Comparison of ENCODE assay signal across 13 cellular contexts in the genomic region with DNA sequence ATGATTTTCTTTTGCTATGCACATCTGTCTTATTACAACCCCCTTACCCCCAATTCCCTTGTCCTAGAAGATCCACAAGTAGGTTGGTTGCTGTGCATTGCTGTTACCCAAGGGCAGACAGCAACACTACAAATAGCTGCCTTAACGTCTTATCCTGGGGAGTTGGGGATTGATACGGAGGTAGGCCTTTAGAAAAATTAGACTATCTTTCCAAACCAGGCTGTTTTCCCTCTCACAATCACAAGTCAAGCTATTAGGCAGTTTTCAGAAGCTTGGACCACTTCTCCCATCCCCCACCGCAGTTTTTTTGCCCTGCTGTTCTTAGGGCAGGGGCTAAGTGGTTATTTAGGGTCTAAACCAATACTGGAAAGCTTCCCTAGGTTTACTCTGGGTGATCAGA. TPM values are rescaled to one million over a fixed set of nuclear protein-coding genes. Genes with fewer than 3 reads are reported as not detected.
A peak's percentile ranks its signal among the peaks of the same experiment; 100 is the strongest.
DNase-seq lines count a peak whose midpoint lies in the region; ATAC-seq and TF ChIP-seq lines count a peak whose summit lies in the region.
"Had no signal": no experiment of that assay in that cellular context is flagged by ENCODE, and none has a peak within 500 bp of the region (broad histone marks: within the 10 kb centered on the region; RNA-seq: fewer than 3 reads in every experiment).

No MANE protein-coding gene starts in this region.

- POLR2A ChIA-PET in CD4-positive, alpha-beta memory T cell (lab: Charles Lee; ENCODE audit: partially characterized antibody): interaction anchor here (1.7 kb wide), 1 partner anchor 32 kb away, joined by 5 read pairs; the partner anchor contains the start of gene ARCN1

- H3K27me3 ChIP-seq in CD4-positive, alpha-beta memory T cell (ENCODE audit: insufficient read depth, low read length): no peaks in the 10 kb centered on the region
- H3K27me3 ChIP-seq in lung (ENCODE audit: control insufficient read depth, insufficient read depth): no peaks in the 10 kb centered on the region
- H3K27me3 ChIP-seq in spleen (replicated peaks in 1 of 7): peaks cover 0 to 23% (median 10%) of the 10 kb centered on the region in 7 donors

- ATAC-seq in lung (ENCODE audit: insufficient read depth, low FRiP score): no peak
- ATAC-seq: activated CD8-positive, alpha-beta T cell treated with anti-CD3 and anti-CD28 coated beads for 36 hours had no signal

- TF ChIP-seq POLR2A in spleen (IDR thresholded peaks at IDR 0.05): no peak

- CTCF ChIA-PET in CD4-positive, alpha-beta memory T cell (lab: Charles Lee; ENCODE audit: partially characterized antibody): interaction anchor here (1.0 to 10.7 kb wide), 3 partner anchors 9 to 445 kb away, joined by 3 to 106 read pairs (median 3); no protein-coding TSS in a partner anchor

- no peak for DNase-seq in CD4-positive, alpha-beta memory T cell
- DNase-seq in lung (ENCODE audit: low spot score): no peak
- DNase-seq in spleen: no peak
- DNase-seq in NCI-H146 (lab: John Stamatoyannopoulos, UW): no peak
- no peak for DNase-seq in COLO829 (ENCODE audit: low spot score)
- DNase-seq in RPMI8226: no peak
- no peak for DNase-seq in NCI-H526 (lab: John Stamatoyannopoulos, UW)
- DNase-seq: activated CD8-positive, alpha-beta T cell treated with anti-CD3 and anti-CD28 coated beads for 36 hours; activated naive CD4-positive, alpha-beta T cell treated with anti-CD3 and anti-CD28 coated beads, Interleukin-2, amount 10 ng/mL, durations not matched to agents 7 days and 5 days; NCI-H2171 had no signal

- H3K4me1 Mint-ChIP-seq in CD4-positive, alpha-beta memory T cell: peaks cover 11 to 23% (median 12%) of the 10 kb centered on the region in 4 donors
- peaks cover 55% of the 10 kb centered on the region for H3K4me1 Mint-ChIP-seq in brain

- H3K36me3 Mint-ChIP-seq in CD4-positive, alpha-beta memory T cell: peaks cover 27 to 31% of the 10 kb centered on the region in 2 donors
- H3K36me3 Mint-ChIP-seq in brain: peaks cover 27% of the 10 kb centered on the region

- H3K9me3 Mint-ChIP-seq in CD4-positive, alpha-beta memory T cell: peaks cover 0 to 1% (median 0%) of the 10 kb centered on the region in 8 donors
- no peaks in the 10 kb centered on the region for H3K9me3 Mint-ChIP-seq in brain
- H3K9me3 Mint-ChIP-seq: activated CD8-positive, alpha-beta T cell treated with anti-CD3 and anti-CD28 coated beads for 36 hours; activated naive CD4-positive, alpha-beta T cell treated with anti-CD3 and anti-CD28 coated beads, Interleukin-2, amount 10 ng/mL, durations not matched to agents 7 days and 5 days; memory B cell; T-helper 1 cell treated with Interleukin-12 subunit alpha and Interleukin-12 subunit beta and Interleukin-4 antibody, amounts not matched to agents 30 μg/mL and 1 μg/mL, for 36 hours had no signal

- H3K9me3 ChIP-seq in CD4-positive, alpha-beta memory T cell (ENCODE audit: control insufficient read depth in 1 of 2, low read length in 2 of 2): no peaks in the 10 kb centered on the region
- no peaks in the 10 kb centered on the region for H3K9me3 ChIP-seq in lung (ENCODE audit: control insufficient read depth in 2 of 2, insufficient read depth in 1 of 2, low read length in 1 of 2)
- H3K9me3 ChIP-seq in spleen: no peaks in the 10 kb centered on the region

- no peaks in the 10 kb centered on the region for H3K27me3 Mint-ChIP-seq in CD4-positive, alpha-beta memory T cell
- H3K27me3 Mint-ChIP-seq in brain: peaks cover 17% of the 10 kb centered on the region

- no peak overlapping the region for H3K27ac ChIP-seq in CD4-positive, alpha-beta memory T cell (ENCODE audit: low read depth, low read length)
- peak overlapping the region; percentile 57 to 70 for H3K27ac ChIP-seq in lung (ENCODE audit: low read depth in 1 of 2, low read length in 1 of 2)
- H3K27ac ChIP-seq in spleen: peak overlapping the region in 7 of 8 donors; percentile 19 to 85 (median 64)

- peaks cover 10% of the 10 kb centered on the region for H3K4me1 ChIP-seq in CD4-positive, alpha-beta memory T cell (ENCODE audit: insufficient read depth, low read length)
- peaks cover 0 to 10% of the 10 kb centered on the region in 2 donors for H3K4me1 ChIP-seq in lung (ENCODE audit: control insufficient read depth in 2 of 2, insufficient read depth in 2 of 2, low read length in 2 of 2)
- peaks cover 0 to 52% (median 34%) of the 10 kb centered on the region in 6 donors for H3K4me1 ChIP-seq in spleen

- no peak overlapping the region for H3K4me3 ChIP-seq in CD4-positive, alpha-beta memory T cell (ENCODE audit: low read length in 2 of 2)
- H3K4me3 ChIP-seq in lung (no peak overlapping the region), spleen (no peak overlapping the region)

- H3K4me3 Mint-ChIP-seq in CD4-positive, alpha-beta memory T cell: no peak overlapping the region
- H3K4me3 Mint-ChIP-seq in brain: no peak overlapping the region
- H3K4me3 Mint-ChIP-seq: activated CD8-positive, alpha-beta T cell treated with anti-CD3 and anti-CD28 coated beads for 36 hours; activated naive CD4-positive, alpha-beta T cell treated with anti-CD3 and anti-CD28 coated beads, Interleukin-2, amount 10 ng/mL, durations not matched to agents 7 days and 5 days; memory B cell; T-helper 1 cell treated with Interleukin-12 subunit alpha and Interleukin-12 subunit beta and Interleukin-4 antibody, amounts not matched to agents 30 μg/mL and 1 μg/mL, for 36 hours had no signal

- intact Hi-C loops in CD4-positive, alpha-beta memory T cell (cut with micrococcal nuclease): no loop called here
- intact Hi-C loops in spleen (cut with DNase I; ENCODE audit: low total_unique reads): no loop called here

- WGBS in lung, 2 donors: 76 to 86% methylated on average over 3 of the region's 3 CpGs
- whole genome bisulfite sequencing in spleen, 5 donors: 77 to 98% (median 81%) methylated on average over 3 of the region's 3 CpGs

- TF ChIP-seq CTCF in brain (conservative IDR thresholded peaks at IDR 0.05): no peak
- TF ChIP-seq CTCF in lung (IDR thresholded peaks at IDR 0.05; ENCODE audit: control extremely low read depth, extremely low read depth): no peak
- TF ChIP-seq CTCF in spleen (IDR thresholded peaks at IDR 0.05 in 8 of 11, conservative IDR thresholded peaks at IDR 0.05 in 3 of 11): no peak

- H3K27ac Mint-ChIP-seq in CD4-positive, alpha-beta memory T cell: peak overlapping the region in 4 of 7 donors; percentile 27 to 74 (median 54)
- peak overlapping the region in 3 of 5 experiments; percentile 17 to 90 (median 85) for H3K27ac Mint-ChIP-seq in brain
- H3K27ac Mint-ChIP-seq: activated CD8-positive, alpha-beta T cell treated with anti-CD3 and anti-CD28 coated beads for 36 hours; activated naive CD4-positive, alpha-beta T cell treated with anti-CD3 and anti-CD28 coated beads, Interleukin-2, amount 10 ng/mL, durations not matched to agents 7 days and 5 days; memory B cell; T-helper 1 cell treated with Interleukin-12 subunit alpha and Interleukin-12 subunit beta and Interleukin-4 antibody, amounts not matched to agents 30 μg/mL and 1 μg/mL, for 36 hours had no signal

- H3K36me3 ChIP-seq in CD4-positive, alpha-beta memory T cell (ENCODE audit: insufficient read depth, low read length): peaks cover 24% of the 10 kb centered on the region
- H3K36me3 ChIP-seq in lung (ENCODE audit: control insufficient read depth in 2 of 2, insufficient read depth in 2 of 2, low read length in 2 of 2) (peaks cover 11 to 26% of the 10 kb centered on the region in 2 donors), spleen (peaks cover 0 to 42% (median 31%) of the 10 kb centered on the region in 6 donors)

RNA-seq across cellular contexts. Expression of gene PHLDB1, which starts 2.8 kb away (rescaled TPM):
- total RNA-seq in CD4-positive, alpha-beta memory T cell: 1 to 10 TPM; 3.0 to 3.9 TPM
- 1 to 10 TPM in 1 of 2 donors, under 1 TPM in 1; 0.34 to 1.2 TPM for polyA plus RNA-seq in CD4-positive, alpha-beta memory T cell
- 85.1 TPM for polyA plus RNA-seq in brain (ENCODE audit: insufficient read depth, low read depth, low replicate concordance)
- 10 to 100 TPM; 82.8 to 90.5 TPM for total RNA-seq in lung
- 10 to 100 TPM; 27.3 to 69.3 TPM for polyA plus RNA-seq in lung
- 100 to 1,000 TPM in 3 of 7 donors, 10 to 100 TPM in 4; 34.7 to 162 (median 84.2) TPM for total RNA-seq in spleen
- 10 to 100 TPM; 13.0 to 70.9 (median 53.3) TPM for polyA plus RNA-seq in spleen

RNA-seq across cellular contexts. Expression of gene ARCN1, which starts 32.4 kb away (rescaled TPM):
- 100 to 1,000 TPM; 133 to 134 TPM for total RNA-seq in CD4-positive, alpha-beta memory T cell
- polyA plus RNA-seq in CD4-positive, alpha-beta memory T cell: 100 to 1,000 TPM; 157 to 168 TPM
- 113 TPM for polyA plus RNA-seq in brain (ENCODE audit: insufficient read depth, low read depth, low replicate concordance)
- total RNA-seq in lung: 100 to 1,000 TPM; 114 to 123 TPM
- 10 to 100 TPM; 72.4 to 97.6 TPM for polyA plus RNA-seq in lung
- total RNA-seq in spleen: 100 to 1,000 TPM in 2 of 7 donors, 10 to 100 TPM in 5; 75.1 to 106 (median 98.8) TPM
- polyA plus RNA-seq in spleen: 10 to 100 TPM; 33.8 to 49.9 (median 41.3) TPM

RNA-seq across cellular contexts. Expression of gene IFT46, which starts 38.8 kb away (rescaled TPM):
- 10 to 100 TPM; 12.1 to 14.9 TPM for total RNA-seq in CD4-positive, alpha-beta memory T cell
- 1 to 10 TPM; 5.7 to 5.9 TPM for polyA plus RNA-seq in CD4-positive, alpha-beta memory T cell
- polyA plus RNA-seq in brain (ENCODE audit: insufficient read depth, low read depth, low replicate concordance) (34.3 TPM), lung (10 to 100 TPM; 15.3 to 21.7 TPM), spleen (10 to 100 TPM; 12.4 to 17.2 (median 13.9) TPM)
- total RNA-seq in lung (10 to 100 TPM; 27.2 to 32.9 TPM), spleen (10 to 100 TPM in 6 of 7 donors, 1 to 10 TPM in 1; 10.0 to 21.9 (median 16.9) TPM)

Comparison
In these comparisons a context has a peak if more than half of its experiments do, and no peak if none do; other contexts are left out.
1. RNA of gene PHLDB1, which starts 2.8 kb away (polyA plus RNA-seq): 85.1 TPM in brain (single experiment), 27.3 to 69.3 TPM in lung and 13.0 to 70.9 TPM in spleen; 0.34 to 1.2 TPM in CD4-positive, alpha-beta memory T cell; every median in the first group is over 4 times any median in the second.